13 cellular contexts compared by ENCODE assay signal in the genomic region with DNA sequence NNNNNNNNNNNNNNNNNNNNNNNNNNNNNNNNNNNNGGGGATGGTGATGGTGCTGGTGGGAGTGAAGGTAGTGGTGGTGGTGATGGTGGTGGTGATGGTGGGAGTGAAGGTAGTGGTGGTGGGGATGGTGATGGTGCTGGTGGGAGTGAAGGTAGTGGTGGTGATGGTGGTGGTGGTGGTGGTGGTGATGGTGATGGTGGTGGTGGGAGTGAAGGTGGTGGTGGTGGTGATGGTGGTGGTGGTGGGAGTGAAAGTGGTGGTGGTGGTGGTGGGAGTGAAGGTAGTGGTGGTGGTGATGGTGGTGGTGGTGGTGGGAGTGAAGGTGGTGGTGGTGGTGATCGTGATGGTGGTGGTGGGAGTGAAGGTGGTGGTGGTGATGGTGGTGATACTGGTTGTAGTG.
DNase-seq lines count a peak whose midpoint lies in the region; ATAC-seq and TF ChIP-seq lines count a peak whose summit lies in the region.
"Had no signal": no experiment of that assay in that cellular context is flagged by ENCODE, and none has a peak within 500 bp of the region (broad histone marks: within the 10 kb centered on the region; RNA-seq: fewer than 3 reads in every experiment).

No MANE protein-coding gene starts in this region.

- H3K9ac ChIP-seq in neural progenitor cell = no peak overlapping the region

- H3K4me3 ChIP-seq in lung = no peak overlapping the region
- no peak overlapping the region for H3K4me3 ChIP-seq in upper lobe of left lung
- H3K4me3 ChIP-seq in neural progenitor cell = no peak overlapping the region

- H3K27ac ChIP-seq in lung (ENCODE audit: low read depth in 1 of 2, low read length in 1 of 2) (no peak overlapping the region), upper lobe of left lung (no peak overlapping the region), neural progenitor cell (no peak overlapping the region)

- H3K4me2 ChIP-seq in neural progenitor cell = no peak overlapping the region

- no peak for TF ChIP-seq EP300 in upper lobe of left lung (IDR thresholded peaks at IDR 0.05)

- peaks cover 0 to 2% of the 10 kb centered on the region in 2 donors for H3K4me1 ChIP-seq in lung (ENCODE audit: control insufficient read depth in 2 of 2, insufficient read depth in 2 of 2, low read length in 2 of 2)
- no peaks in the 10 kb centered on the region for H3K4me1 ChIP-seq in upper lobe of left lung
- H3K4me1 ChIP-seq in neural progenitor cell = no peaks in the 10 kb centered on the region

- H3K36me3 Mint-ChIP-seq in activated T-cell treated with anti-CD3 and anti-CD28 coated beads, Interleukin-2, amount 50 U/mL, for 4 hours (ENCODE audit: insufficient read depth) = no peaks in the 10 kb centered on the region
- H3K36me3 Mint-ChIP-seq in neural progenitor cell = no peaks in the 10 kb centered on the region

- no peaks in the 10 kb centered on the region for H3K4me1 Mint-ChIP-seq in activated T-cell treated with anti-CD3 and anti-CD28 coated beads, Interleukin-2, amount 50 U/mL, for 4 hours (ENCODE audit: low read depth)
- peaks cover 3% of the 10 kb centered on the region for H3K4me1 Mint-ChIP-seq in neural progenitor cell
- H3K4me1 Mint-ChIP-seq: activated B cell treated with CpG ODN at 0.5 μM for 24 hours had no signal

- H2AFZ ChIP-seq in neural progenitor cell (replicated peaks) = no peak overlapping the region

- H3K4me3 Mint-ChIP-seq in activated T-cell treated with anti-CD3 and anti-CD28 coated beads, Interleukin-2, amount 50 U/mL, for 4 hours = no peak overlapping the region
- H3K4me3 Mint-ChIP-seq in neural progenitor cell = no peak overlapping the region
- H3K4me3 Mint-ChIP-seq: activated B cell treated with CpG ODN at 0.5 μM for 24 hours; activated T-helper 1 cell treated with anti-CD3 and anti-CD28 coated beads, Interleukin-12 subunit alpha, Interleukin-12 subunit beta, Interleukin-2, Interleukin-4 antibody, amounts not matched to agents 30 ng/mL and 10 ng/mL and 1 ng/mL, durations not matched to agents 14 hours and 24 hours and 36 hours had no signal

- H3K9me3 Mint-ChIP-seq in activated T-cell treated with anti-CD3 and anti-CD28 coated beads, Interleukin-2, amount 50 U/mL, for 4 hours = no peaks in the 10 kb centered on the region
- H3K9me3 Mint-ChIP-seq in neural progenitor cell = peaks cover 2% of the 10 kb centered on the region
- H3K9me3 Mint-ChIP-seq: activated T-helper 1 cell treated with anti-CD3 and anti-CD28 coated beads, Interleukin-12 subunit alpha, Interleukin-12 subunit beta, Interleukin-2, Interleukin-4 antibody, amounts not matched to agents 30 ng/mL and 10 ng/mL and 1 ng/mL, durations not matched to agents 14 hours and 24 hours and 36 hours had no signal

- no peak for TF ChIP-seq POLR2A in upper lobe of left lung (IDR thresholded peaks at IDR 0.05)

- WGBS in lung, 2 donors = 50 to 60% methylated on average over 1 of the region's 1 CpG
- WGBS in upper lobe of left lung, 2 donors = 70 to 80% methylated on average over 1 of the region's 1 CpG

- no peaks in the 10 kb centered on the region for H4K20me1 ChIP-seq in neural progenitor cell (ENCODE audit: low read depth)

- no peaks in the 10 kb centered on the region for H3K79me2 ChIP-seq in neural progenitor cell (ENCODE audit: low read depth)

- H3K36me3 ChIP-seq in lung (ENCODE audit: control insufficient read depth in 2 of 2, insufficient read depth in 2 of 2, low read length in 2 of 2) (no peaks in the 10 kb centered on the region), upper lobe of left lung (no peaks in the 10 kb centered on the region), neural progenitor cell (no peaks in the 10 kb centered on the region)

- H3K9me3 ChIP-seq in lung (ENCODE audit: control insufficient read depth in 2 of 2, insufficient read depth in 1 of 2, low read length in 1 of 2) (peaks cover 0 to 2% of the 10 kb centered on the region in 2 donors), upper lobe of left lung (no peaks in the 10 kb centered on the region), neural progenitor cell (ENCODE audit: low read depth) (no peaks in the 10 kb centered on the region)

- peak; percentile 28 to 34 for ATAC-seq in activated T-cell treated with anti-CD3 and anti-CD28 coated beads, Interleukin-2, amount 50 U/mL, for 4 hours
- ATAC-seq in esophagus mucosa = peak; percentile 89
- peak; percentile 27 for ATAC-seq in lung (ENCODE audit: insufficient read depth, low FRiP score)
- peak; percentile 76 to 98 for ATAC-seq in upper lobe of left lung (ENCODE audit: low FRiP score in 2 of 2)

- H3F3A ChIP-seq in neural progenitor cell (ENCODE audit: low read depth) = no peaks in the 10 kb centered on the region

- TF ChIP-seq CTCF in lung (IDR thresholded peaks at IDR 0.05; ENCODE audit: control extremely low read depth, extremely low read depth) (no peak), upper lobe of left lung (IDR thresholded peaks at IDR 0.05) (no peak), neural progenitor cell (IDR thresholded peaks at IDR 0.05) (no peak)

- no peaks in the 10 kb centered on the region for H3K27me3 Mint-ChIP-seq in activated T-cell treated with anti-CD3 and anti-CD28 coated beads, Interleukin-2, amount 50 U/mL, for 4 hours (ENCODE audit: low read depth)
- H3K27me3 Mint-ChIP-seq in neural progenitor cell (ENCODE audit: insufficient read depth, low read depth) = peaks cover under 1% of the 10 kb centered on the region
- H3K27me3 Mint-ChIP-seq: activated B cell treated with CpG ODN at 0.5 μM for 24 hours had no signal

- H3K27me3 ChIP-seq in lung (ENCODE audit: control insufficient read depth, insufficient read depth) (no peaks in the 10 kb centered on the region), upper lobe of left lung (no peaks in the 10 kb centered on the region), neural progenitor cell (no peaks in the 10 kb centered on the region)

- H3K27ac Mint-ChIP-seq in neural progenitor cell = no peak overlapping the region
- H3K27ac Mint-ChIP-seq: activated B cell treated with CpG ODN at 0.5 μM for 24 hours; activated T-helper 1 cell treated with anti-CD3 and anti-CD28 coated beads, Interleukin-12 subunit alpha, Interleukin-12 subunit beta, Interleukin-2, Interleukin-4 antibody, amounts not matched to agents 30 ng/mL and 10 ng/mL and 1 ng/mL, durations not matched to agents 14 hours and 24 hours and 36 hours had no signal

- no peak for DNase-seq in activated T-cell treated with anti-CD3 and anti-CD28 coated beads, Interleukin-2, amount 50 U/mL, for 4 hours
- no peak for DNase-seq in activated T-cell treated with anti-CD3 and anti-CD28 coated beads, Interleukin-2, amount 50 U/mL, for 1 hour
- no peak for DNase-seq in lung (ENCODE audit: low spot score)
- DNase-seq in upper lobe of left lung = no peak
- no peak for DNase-seq in NCI-H748 (lab: John Stamatoyannopoulos, UW; ENCODE audit: unreplicated experiment)
- no peak for DNase-seq in neural progenitor cell (ENCODE audit: low spot score)
- DNase-seq in NCI-H510A (lab: John Stamatoyannopoulos, UW) = no peak
- DNase-seq: activated B cell treated with CpG ODN at 0.5 μM for 24 hours, HCEC 1CT, NCI-H1436 treated with DMSO at 0.1 percent for 48 hours, NCI-H82 had no signal

Comparison
In these comparisons a context has a peak if more than half of its experiments do, and no peak if none do; other contexts are left out.
1. ATAC-seq: peak in every context shown above with its lines; median percentile 89 in esophagus mucosa; 87 in upper lobe of left lung; 31 in activated T-cell treated with anti-CD3 and anti-CD28 coated beads, Interleukin-2, amount 50 U/mL, for 4 hours; 27 in lung.